2 cellular contexts compared by ENCODE assay signal in the genomic region with DNA sequence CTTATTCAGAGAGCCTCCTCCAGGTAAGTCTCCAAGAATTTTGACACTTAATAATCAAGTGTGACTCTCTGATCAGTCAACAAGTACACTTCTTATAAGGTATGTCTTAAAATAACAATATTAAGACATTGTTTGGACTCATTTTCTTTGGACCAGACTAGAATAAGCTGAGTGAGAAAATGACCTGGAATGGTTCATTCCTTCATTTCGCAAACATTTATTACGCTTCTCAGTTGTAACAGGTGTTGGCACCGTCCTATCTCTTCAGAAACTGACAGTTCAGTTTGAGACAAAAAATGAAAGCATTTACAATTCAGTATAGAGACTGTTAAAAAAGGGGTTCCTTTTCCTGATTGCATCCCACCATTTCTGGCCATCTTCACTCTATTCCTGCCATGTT.
TF ChIP-seq lines count a peak whose summit lies in the region.

No MANE protein-coding gene starts in this region.

TF ChIP-seq in SK-N-SH, 30 proteins besides CTCF, POLR2A, EP300 and RAD21:
- TF ChIP-seq TAF1 (IDR thresholded peaks at IDR 0.05; ENCODE audit: borderline replicate concordance, low read depth, low read length) (no peak), MEF2A (IDR thresholded peaks at IDR 0.05; ENCODE audit: borderline replicate concordance, low read depth) (no peak), JUND (IDR thresholded peaks at IDR 0.05) (no peak), FOSL2 (IDR thresholded peaks at IDR 0.05; ENCODE audit: borderline replicate concordance, low read depth) (no peak), MAX (IDR thresholded peaks at IDR 0.05; ENCODE audit: low read depth) (no peak), SMC3 (IDR thresholded peaks at IDR 0.05; ENCODE audit: low read depth, low read length) (no peak), FOXM1 (IDR thresholded peaks at IDR 0.05; ENCODE audit: low read depth) (no peak), NFIC (IDR thresholded peaks at IDR 0.05; ENCODE audit: borderline replicate concordance) (no peak), GATA2 (CRISPR knock-in tag; IDR thresholded peaks at IDR 0.05) (no peak), NRF1 (IDR thresholded peaks at IDR 0.05; ENCODE audit: low read depth, low read length) (no peak), GABPA (IDR thresholded peaks at IDR 0.05; ENCODE audit: low read depth) (no peak)
TF ChIP-seq in SK-N-SH: peak in this region for 0.

TF ChIP-seq in SK-N-SH treated with all-trans-retinoic acid at 6 μM for 48 hours, 23 proteins besides CTCF, POLR2A, EP300 and RAD21:
- TF ChIP-seq RARB (CRISPR knock-in tag; IDR thresholded peaks at IDR 0.05), result no peak
- TF ChIP-seq CREB5 (CRISPR knock-in tag; IDR thresholded peaks at IDR 0.05; ENCODE audit: low read depth), result no peak
- no peak for TF ChIP-seq BACH2 (CRISPR knock-in tag; IDR thresholded peaks at IDR 0.05; ENCODE audit: borderline replicate concordance)
- no peak for TF ChIP-seq SNAI2 (CRISPR knock-in tag; IDR thresholded peaks at IDR 0.05)
